Comparison of ENCODE assay signal across 8 cellular contexts in the genomic region with DNA sequence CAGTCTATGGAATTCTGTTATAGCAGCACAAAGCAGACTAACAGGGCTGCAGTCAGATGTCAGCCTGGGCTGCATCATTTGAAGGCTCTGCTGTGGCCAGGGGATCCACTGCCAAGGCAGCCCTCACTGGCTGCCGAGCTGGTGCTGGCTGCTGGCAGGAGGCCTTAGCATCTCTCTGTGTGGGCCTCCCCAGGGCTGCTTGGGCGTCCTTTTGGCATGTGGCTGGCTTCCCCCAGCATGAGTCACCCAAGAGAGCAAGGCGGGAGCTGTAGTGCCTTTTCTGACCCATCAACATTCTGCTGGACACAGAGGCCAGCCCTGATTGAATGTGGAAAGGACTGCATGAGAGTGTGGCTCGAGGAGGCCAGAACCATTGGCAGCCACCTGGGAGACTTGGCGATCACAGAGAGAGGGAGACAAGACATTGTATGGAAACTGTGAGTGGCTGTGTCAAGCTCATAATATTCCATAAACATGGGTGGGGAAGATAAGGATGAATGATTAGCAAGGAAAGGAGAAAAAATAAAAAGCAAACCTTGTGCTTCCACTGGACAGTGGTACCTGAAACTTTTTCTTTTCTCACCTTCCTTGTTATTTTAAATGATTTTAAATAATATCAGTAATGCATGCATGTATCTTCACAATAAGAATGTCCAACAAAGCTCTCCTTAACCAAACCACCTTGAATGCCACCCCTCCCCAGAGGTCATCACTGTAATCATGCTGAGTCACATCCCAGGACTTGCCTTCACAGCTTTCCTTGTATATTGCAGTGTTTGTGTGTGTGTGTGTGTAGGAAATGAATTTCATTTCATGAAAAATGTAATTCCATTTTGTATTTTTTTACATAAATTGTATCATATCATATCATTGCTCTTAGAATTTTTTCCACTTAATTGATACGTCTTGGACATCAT. TPM values are rescaled to one million over a fixed set of nuclear protein-coding genes. Genes with fewer than 3 reads are reported as not detected.
DNase-seq lines count a peak whose midpoint lies in the region; ATAC-seq lines count a peak whose summit lies in the region.

No MANE protein-coding gene starts in this region.

- ATAC-seq in left cardiac atrium, result peak; percentile 96 to 99
- ATAC-seq in sciatic nerve, result peak; percentile 83
- no peak for ATAC-seq in activated CD4-positive, CD25-positive, alpha-beta regulatory T cell treated with anti-CD3 and anti-CD28 coated beads, Interleukin-2, amount 50 U/mL, for 24 hours

- DNase-seq in GM04504 (ENCODE audit: low read depth) (peak; percentile 90), amniotic epithelial cell (ENCODE audit: low read depth) (peak; percentile 77), left cardiac atrium (peak; percentile 80), sciatic nerve (ENCODE audit: low spot score) (no peak), NCI-H146 treated with DMSO at 0.1 percent for 48 hours (lab: John Stamatoyannopoulos, UW; ENCODE audit: unreplicated experiment) (no peak), COR-L47 (lab: John Stamatoyannopoulos, UW) (no peak)
- DNase-seq in NK-92 treated with Interleukin-12 subunit alpha and Interleukin-12 subunit beta, amount 100 ng/mL, for 24 hours (lab: John Stamatoyannopoulos, UW), result no peak

- intact Hi-C loops in left cardiac atrium (cut with DNase I), result no loop called here
- intact Hi-C loops in sciatic nerve (cut with DNase I), result no loop called here

RNA-seq across cellular contexts. Expression of a gene that starts 55.0 kb away (rescaled TPM):
- total RNA-seq in left cardiac atrium, result under 1 TPM in 1 of 2 donors, not detected in 1; 0.38 TPM
- total RNA-seq in sciatic nerve, result not detected

RNA-seq across cellular contexts. Expression of a gene that starts 58.6 kb away (rescaled TPM):
- 100 to 1,000 TPM; 110 to 127 TPM for total RNA-seq in left cardiac atrium
- total RNA-seq in sciatic nerve, result 59.3 TPM

Comparison
In these comparisons a context has a peak if more than half of its experiments do, and no peak if none do; other contexts are left out.
1. DNase-seq: peak in GM04504 (single experiment), amniotic epithelial cell (single experiment) and left cardiac atrium (single experiment); none in sciatic nerve (single experiment), NCI-H146 treated with DMSO at 0.1 percent for 48 hours (single experiment), COR-L47 (single experiment) and NK-92 treated with Interleukin-12 subunit alpha and Interleukin-12 subunit beta, amount 100 ng/mL, for 24 hours (single experiment).
2. ATAC-seq: peak in left cardiac atrium (2 of 2) and sciatic nerve (single experiment); none in activated CD4-positive, CD25-positive, alpha-beta regulatory T cell treated with anti-CD3 and anti-CD28 coated beads, Interleukin-2, amount 50 U/mL, for 24 hours (0 of 2).